Comparison of ENCODE assay signal across 12 cellular contexts in the genomic region with DNA sequence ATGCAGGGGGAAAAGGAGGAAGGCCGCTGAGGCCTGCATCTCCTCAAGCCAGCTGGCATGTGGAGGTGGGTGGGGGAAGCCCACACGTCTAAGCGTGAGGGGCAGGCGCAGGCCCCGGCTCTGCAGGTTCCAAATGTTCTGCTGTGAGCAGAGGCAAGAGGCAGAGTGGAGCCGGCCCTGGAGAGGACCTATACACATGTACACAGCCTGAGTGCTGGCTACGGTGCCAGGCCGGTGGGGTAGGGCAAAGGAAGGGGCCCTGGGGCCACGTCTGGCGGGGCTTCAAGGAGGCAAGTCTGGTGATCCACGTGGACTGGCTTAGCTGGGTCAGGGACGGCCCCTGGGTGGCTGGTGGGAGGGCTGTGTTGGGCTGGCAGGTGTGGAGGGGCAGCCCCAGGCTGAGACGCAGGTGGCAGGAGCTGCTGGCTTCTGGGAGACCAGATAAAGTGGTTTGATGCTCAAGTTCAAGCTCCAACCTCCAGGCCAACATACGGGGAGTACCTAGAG. TPM values are rescaled to one million over a fixed set of nuclear protein-coding genes. Genes with fewer than 3 reads are reported as not detected.
DNase-seq lines count a peak whose midpoint lies in the region; ATAC-seq, FAIRE-seq and TF ChIP-seq lines count a peak whose summit lies in the region.
"Had no signal": no experiment of that assay in that cellular context is flagged by ENCODE, and none has a peak within 500 bp of the region (broad histone marks: within the 10 kb centered on the region; RNA-seq: fewer than 3 reads in every experiment).

No MANE protein-coding gene starts in this region.

- H3K4me3 ChIP-seq in GM06990 (replicated peaks; ENCODE audit: low read depth, low read length) (peak overlapping the region; percentile 16; the same call in 1 of the 2 replicates), GM12878 (peak overlapping the region; percentile 46; the same call in 1 of the 2 replicates)

- peak overlapping the region; percentile 87 for H3K27ac ChIP-seq in GM12878 (ENCODE audit: control insufficient read depth, insufficient read depth)
- H3K27ac ChIP-seq: C4-2B had no signal

- H3K79me2 ChIP-seq in GM12878 (ENCODE audit: control insufficient read depth, insufficient read depth, low read length) = peaks cover 66% of the 10 kb centered on the region

- POLR2A ChIA-PET in GM12878 (lab: Charles Lee) = interaction anchor here (1.1 to 6.3 kb wide), 5 partner anchors 11 to 391 kb away, joined by 4 to 108 read pairs (median 5); partner anchors contain the start of gene LPCAT1

- no peaks in the 10 kb centered on the region for H4K20me1 ChIP-seq in GM12878 (ENCODE audit: control insufficient read depth, insufficient read depth)

- H3K36me3 ChIP-seq in GM06990 (ENCODE audit: control insufficient read depth, insufficient read depth, low read length) = peaks cover 25% of the 10 kb centered on the region
- peaks cover 6 to 34% of the 10 kb centered on the region in 2 experiments for H3K36me3 ChIP-seq in GM12878 (ENCODE audit: control insufficient read depth in 2 of 2, insufficient read depth in 2 of 2, low read length in 1 of 2)

- SMC1A ChIA-PET in GM12878 (lab: Charles Lee; ENCODE audit: uncharacterized antibody, unreplicated experiment) = interaction anchor here (0.7 to 6.1 kb wide), 5 partner anchors 10 to 93 kb away, joined by 3 to 93 read pairs (median 7); no protein-coding TSS in a partner anchor

- no peak for FAIRE-seq in GM12878 (lab: Jason Lieb, UNC)
- FAIRE-seq: islet of Langerhans had no signal

- TF ChIP-seq CTCF in GM06990 (IDR thresholded peaks at IDR 0.05; ENCODE audit: insufficient read depth, low read length, poor library complexity, severe bottlenecking) = no peak
- no peak for TF ChIP-seq CTCF in GM12878 (IDR thresholded peaks at IDR 0.05 in 2 of 3, conservative IDR thresholded peaks at IDR 0.05 in 1 of 3; ENCODE audit: control insufficient read depth in 2 of 3, extremely low read depth in 1 of 3, insufficient read depth in 1 of 3, low read depth in 3 of 3, low read length in 3 of 3)

- no peak overlapping the region for H2AFZ ChIP-seq in GM12878 (ENCODE audit: control insufficient read depth, low read depth, low read length)

- H3K9me3 ChIP-seq in GM12878 (replicated peaks; ENCODE audit: control insufficient read depth, insufficient read depth, low read length) = no peaks in the 10 kb centered on the region

- peak overlapping the region; percentile 57 for H3K9ac ChIP-seq in GM12878 (ENCODE audit: control insufficient read depth, insufficient read depth, low read length)

- no peaks in the 10 kb centered on the region for H3K27me3 ChIP-seq in GM06990 (replicated peaks; ENCODE audit: control insufficient read depth, insufficient read depth, low read length)
- no peaks in the 10 kb centered on the region for H3K27me3 ChIP-seq in GM12878 (replicated peaks in 1 of 2; ENCODE audit: control insufficient read depth in 2 of 2, insufficient read depth in 2 of 2, low read length in 1 of 2)

- H3K4me1 ChIP-seq in GM12878 (ENCODE audit: control insufficient read depth, insufficient read depth, low read length) = peaks cover 89% of the 10 kb centered on the region

- BruUV-seq in GM12878 (replicated peaks; lab: Mats Ljungman, UMichigan) = no TSS peak

- CTCF ChIA-PET in GM12878 (lab: Yijun Ruan, JAX) = interaction anchor here (0.8 to 3.7 kb wide), 4 partner anchors 8 to 97 kb away, joined by 5 to 20 read pairs (median 10); no protein-coding TSS in a partner anchor

- TF ChIP-seq EP300 in GM12878 (IDR thresholded peaks at IDR 0.05; ENCODE audit: borderline replicate concordance in 1 of 2, control insufficient read depth in 1 of 2, low read depth in 2 of 2, low read length in 2 of 2) = no peak

- ATAC-seq in GM19463 (IDR thresholded peaks at IDR 0.05; ENCODE audit: unreplicated experiment) = peak; percentile 34
- peak; percentile 22 for ATAC-seq in HG03066 (IDR thresholded peaks at IDR 0.05; ENCODE audit: low read depth, unreplicated experiment)
- peak; percentile 18 for ATAC-seq in GM12878

- in situ Hi-C loops in GM12878 (cut with MboI) = no loop called here

- intact Hi-C loops in GM12878 (cut with micrococcal nuclease; ENCODE audit: unreplicated experiment) = loop anchor here (5.0 to 10.0 kb wide), 3 partner anchors 145 to 185 kb away; partner anchors contain the start of gene CLPTM1L

- WGBS in GM12878 (ENCODE audit: insufficient coverage, insufficient replicate concordance, low lambda C conversion rate, missing lambda C conversion rate) = 4% methylated on average over 14 of the region's 14 CpGs

- no peak for TF ChIP-seq RAD21 in GM12878 (IDR thresholded peaks at IDR 0.05; ENCODE audit: insufficient read depth, low read depth, low read length)

- no peak for TF ChIP-seq POLR2A in GM12878 (IDR thresholded peaks at IDR 0.05; ENCODE audit: low read depth, low read length)

- RAD21 ChIA-PET in GM12878 (lab: Charles Lee; ENCODE audit: unreplicated experiment) = interaction anchor here (0.7 to 3.7 kb wide), 8 partner anchors 8 to 39 kb away, joined by 3 to 41 read pairs (median 6); partner anchors contain the start of gene LPCAT1

- DNase-seq in GM06990 (ENCODE audit: extremely low read depth, insufficient read length) = peak; percentile 84
- peak; percentile 59 for DNase-seq in GM12878 (ENCODE audit: low read depth, low spot score)
- DNase-seq in NCI-H2171 (lab: John Stamatoyannopoulos, UW) = no peak
- DNase-seq in T1000 (lab: John Stamatoyannopoulos, UW) = no peak
- DNase-seq in effector CD8-positive, alpha-beta T cell (lab: John Stamatoyannopoulos, UW) = no peak
- DNase-seq in SKM-1 treated with dmso at 0.1 percent for 144 hours (lab: John Stamatoyannopoulos, UW; ENCODE audit: unreplicated experiment) = no peak
- DNase-seq: activated naive CD4-positive, alpha-beta T cell; NCI-H510A treated with DMSO at 0.1 percent for 48 hours had no signal

- H3K4me2 ChIP-seq in GM12878 (ENCODE audit: control insufficient read depth, insufficient read depth) = peak overlapping the region; percentile 95

RNA-seq across cellular contexts. Expression of gene LPCAT1, which starts 26.4 kb away (rescaled TPM):
- 365 and 373 TPM in 2 replicates for total RNA-seq in GM12878 (2013; cell fraction: nucleolus; rRNA removed)
- total RNA-seq in GM12878 (2014; rRNA removed) = 67.6 and 74.7 TPM in 2 replicates
- 58.9 and 59.4 TPM in 2 replicates for total RNA-seq in GM12878 (2014; rRNA removed; fragmentation: Illumina TruSeq; extraction: Trizol)
- 109 TPM in 2 replicates for total RNA-seq in GM12878 (2021)
- polyA plus RNA-seq in GM12878 (2011; ENCODE audit: low read depth) = 26.1 TPM
- polyA plus RNA-seq in GM12878 (2011; rRNA removed) = 63.6 and 70.6 TPM in 2 replicates
- 70.3 and 92.5 TPM in 2 replicates for polyA plus RNA-seq in GM12878 (2011; cell fraction: cytosol; rRNA removed)
- 197 and 246 TPM in 2 replicates for polyA plus RNA-seq in GM12878 (2011; cell fraction: nucleus; rRNA removed)
- polyA plus RNA-seq in GM12878 (2012) = 41.3 and 58.7 TPM in 2 replicates
- 84.5 and 93.5 TPM in 2 replicates for polyA plus RNA-seq in GM12878 (2014; fragmentation: Illumina TruSeq; extraction: Trizol)
- 1 to 10 TPM; 2.3 to 7.0 TPM for polyA plus RNA-seq in GM12878 (2014; fragmentation: Nextera tagmentation; extraction: Ambion mirVana)
- 94.1 and 94.8 TPM in 2 replicates for polyA plus RNA-seq in GM12878 (2014; rRNA removed)
- polyA plus RNA-seq in GM12878 (2016; fragmentation: Nextera tagmentation; extraction: Ambion mirVana) = 10 to 100 TPM; 60.2 to 82.4 TPM
- 43.1 and 54.4 TPM in 2 replicates for polyA minus RNA-seq in GM12878 (2011; rRNA and poly(A)+ RNA removed)
- 25.0 and 34.6 TPM in 2 replicates for polyA minus RNA-seq in GM12878 (2011; cell fraction: cytosol; rRNA and poly(A)+ RNA removed)
- 71.8 and 93.6 TPM in 2 replicates for polyA minus RNA-seq in GM12878 (2011; cell fraction: nucleus; rRNA and poly(A)+ RNA removed)

RNA-seq across cellular contexts. Expression of gene SLC6A3, which starts 52.1 kb away (rescaled TPM):
- not detected in 2 replicates for total RNA-seq in GM12878 (2013; cell fraction: nucleolus; rRNA removed)
- total RNA-seq in GM12878 (2014; rRNA removed) = not detected in 2 replicates
- not detected in 2 replicates for total RNA-seq in GM12878 (2014; rRNA removed; fragmentation: Illumina TruSeq; extraction: Trizol)
- total RNA-seq in GM12878 (2021) = not detected in 2 replicates
- not detected for polyA plus RNA-seq in GM12878 (2011; ENCODE audit: low read depth)
- 0.01 TPM in 1 of 2 replicates, not detected in the other for polyA plus RNA-seq in GM12878 (2011; rRNA removed)
- 0.05 TPM in 1 of 2 replicates, not detected in the other for polyA plus RNA-seq in GM12878 (2011; cell fraction: cytosol; rRNA removed)
- polyA plus RNA-seq in GM12878 (2011; cell fraction: nucleus; rRNA removed) = not detected in 2 replicates
- 0.07 and 0.18 TPM in 2 replicates for polyA plus RNA-seq in GM12878 (2012)
- not detected in 2 replicates for polyA plus RNA-seq in GM12878 (2014; fragmentation: Illumina TruSeq; extraction: Trizol)
- not detected for polyA plus RNA-seq in GM12878 (2014; fragmentation: Nextera tagmentation; extraction: Ambion mirVana)
- polyA plus RNA-seq in GM12878 (2014; rRNA removed) = not detected in 2 replicates
- not detected for polyA plus RNA-seq in GM12878 (2016; fragmentation: Nextera tagmentation; extraction: Ambion mirVana)
- not detected in 2 replicates for polyA minus RNA-seq in GM12878 (2011; rRNA and poly(A)+ RNA removed)
- not detected in 2 replicates for polyA minus RNA-seq in GM12878 (2011; cell fraction: cytosol; rRNA and poly(A)+ RNA removed)
- not detected in 2 replicates for polyA minus RNA-seq in GM12878 (2011; cell fraction: nucleus; rRNA and poly(A)+ RNA removed)

Comparison
In these comparisons a context has a peak if more than half of its experiments do, and no peak if none do; other contexts are left out.
1. DNase-seq: peak in GM06990 (single experiment) and GM12878 (single experiment); none in NCI-H2171 (single experiment), T1000 (single experiment), effector CD8-positive, alpha-beta T cell (single experiment) and SKM-1 treated with dmso at 0.1 percent for 144 hours (single experiment).
2. Peak in every context shown above with its lines, with median percentiles within 50 percentile points of each other: ATAC-seq.